In genomic region chrX:2500681-2501151, GRCh38 we compare ENCODE assay signal across 1 cellular context.
TF ChIP-seq lines count a peak whose summit lies in the region.

Gene DHRSX (minus strand): TSS chrX:2500976. CDS start chrX:2500925, 51 bp downstream.
Gene ZBED1 (minus strand): TSS chrX:2500976. CDS start chrX:2490719, 10,257 bp downstream.

TF ChIP-seq in H1, 55 proteins besides CTCF, POLR2A, EP300 and RAD21:
- no peak for TF ChIP-seq SUZ12 (IDR thresholded peaks at IDR 0.05; ENCODE audit: low read length)
- peak; percentile 60 for TF ChIP-seq PHF8 (conservative IDR thresholded peaks at IDR 0.05; ENCODE audit: low read depth, low read length)
- TF ChIP-seq, protein P1, sequence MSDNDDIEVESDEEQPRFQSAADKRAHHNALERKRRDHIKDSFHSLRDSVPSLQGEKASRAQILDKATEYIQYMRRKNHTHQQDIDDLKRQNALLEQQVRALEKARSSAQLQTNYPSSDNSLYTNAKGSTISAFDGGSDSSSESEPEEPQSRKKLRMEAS (IDR thresholded peaks at IDR 0.05), result peak; percentile 44; the same call in 1 of the 2 replicates
- peak; percentile 35 for TF ChIP-seq TAF7 (optimal IDR thresholded peaks at IDR 0.05; ENCODE audit: borderline replicate concordance, low read depth, low read length)
- peak; percentile 38; the same call in 1 of the 2 replicates for TF ChIP-seq POLR2AphosphoS5 (IDR thresholded peaks at IDR 0.05; ENCODE audit: low read depth, low read length)
- 0 out of 2 replicates have a peak, but pooled peaks have one; percentile 41 for TF ChIP-seq TAF1 (IDR thresholded peaks at IDR 0.05; ENCODE audit: low read depth, low read length)
- TF ChIP-seq SIRT6 (IDR thresholded peaks at IDR 0.05; ENCODE audit: low read length), result no peak
- no peak for TF ChIP-seq CBX8 (IDR thresholded peaks at IDR 0.05; ENCODE audit: borderline replicate concordance, low read depth, low read length)
- TF ChIP-seq YY1 (IDR thresholded peaks at IDR 0.05; ENCODE audit: low read depth, low read length), result peak; percentile 68; the same call in 1 of the 2 replicates
- TF ChIP-seq RFX5 (IDR thresholded peaks at IDR 0.05; ENCODE audit: borderline replicate concordance, low read depth, low read length), result no peak
